1 cellular context compared by ENCODE assay signal in genomic region chr16:69754469-69755310, GRCh38.
TF ChIP-seq lines count a peak whose summit lies in the region.

Gene NOB1, minus strand, starts transcription at chr16:69754926. Its CDS starts 16 bp downstream, at chr16:69754910.

TF ChIP-seq in HepG2, 621 proteins besides CTCF, POLR2A, EP300 and RAD21 (continued from another document and continues in another):
- TF ChIP-seq LRRFIP1 (CRISPR knock-in tag; conservative IDR thresholded peaks at IDR 0.05) (no peak), ZNF30 (CRISPR knock-in tag; IDR thresholded peaks at IDR 0.05) (no peak), ZNF263 (CRISPR knock-in tag; IDR thresholded peaks at IDR 0.05) (peak; percentile 71; the same call in 1 of the 2 replicates), TCF12 (IDR thresholded peaks at IDR 0.05) (no peak), TCF12 (CRISPR knock-in tag; IDR thresholded peaks at IDR 0.05) (peak; percentile 75), ZNF3 (CRISPR knock-in tag; IDR thresholded peaks at IDR 0.05) (peak; percentile 29; the same call in 1 of the 2 replicates), HDAC2 (CRISPR knock-in tag; IDR thresholded peaks at IDR 0.05) (peak; percentile 80), PHB2 (IDR thresholded peaks at IDR 0.05; ENCODE audit: partially characterized antibody) (no peak), ZHX1 (CRISPR knock-in tag; IDR thresholded peaks at IDR 0.05; ENCODE audit: low read depth) (peak; percentile 90; the same call in 1 of the 2 replicates), ZNF709 (CRISPR knock-in tag; IDR thresholded peaks at IDR 0.05) (no peak; the same call in 1 of the 2 replicates), ZHX2 (IDR thresholded peaks at IDR 0.05; ENCODE audit: low read depth) (peak; percentile 71; the same call in 1 of the 2 replicates), ZHX2 (CRISPR knock-in tag; IDR thresholded peaks at IDR 0.05; ENCODE audit: borderline replicate concordance) (peak; percentile 30; the same call in 1 of the 2 replicates), KLF9 (CRISPR knock-in tag; IDR thresholded peaks at IDR 0.05; ENCODE audit: low read depth) (no peak; the same call in 1 of the 2 replicates), ZNF34 (CRISPR knock-in tag; IDR thresholded peaks at IDR 0.05; ENCODE audit: borderline replicate concordance) (peak; percentile 85), ZNF124 (CRISPR knock-in tag; IDR thresholded peaks at IDR 0.05) (peak; percentile 93), NRL (CRISPR knock-in tag; IDR thresholded peaks at IDR 0.05; ENCODE audit: borderline replicate concordance) (peak; percentile 97; the same call in 1 of the 2 replicates), MAFG (CRISPR knock-in tag; IDR thresholded peaks at IDR 0.05) (no peak), TGIF2 (CRISPR knock-in tag; IDR thresholded peaks at IDR 0.05) (peak; percentile 47), TOE1 (CRISPR knock-in tag; IDR thresholded peaks at IDR 0.05) (no peak), TCF7L2 (IDR thresholded peaks at IDR 0.05; ENCODE audit: low read depth, low read length) (no peak), MTF2 (CRISPR knock-in tag; IDR thresholded peaks at IDR 0.05; ENCODE audit: borderline replicate concordance) (no peak), GMEB2 (CRISPR knock-in tag; IDR thresholded peaks at IDR 0.05; ENCODE audit: low read depth) (no peak; the same call in 1 of the 2 replicates), NFKB2 (CRISPR knock-in tag; IDR thresholded peaks at IDR 0.05; ENCODE audit: borderline replicate concordance) (peak; percentile 98), NFATC3 (CRISPR knock-in tag; IDR thresholded peaks at IDR 0.05) (no peak), ARHGAP35 (CRISPR knock-in tag; IDR thresholded peaks at IDR 0.05; ENCODE audit: borderline replicate concordance) (peak; percentile 81), GPN1 (CRISPR knock-in tag; IDR thresholded peaks at IDR 0.05; ENCODE audit: borderline replicate concordance) (peak; percentile 92; the same call in 1 of the 2 replicates), ZNF275 (CRISPR knock-in tag; IDR thresholded peaks at IDR 0.05; ENCODE audit: borderline replicate concordance) (peak; percentile 98), EEA1 (CRISPR knock-in tag; IDR thresholded peaks at IDR 0.05; ENCODE audit: borderline replicate concordance) (no peak), ZNF556 (CRISPR knock-in tag; IDR thresholded peaks at IDR 0.05; ENCODE audit: borderline replicate concordance) (peak; percentile 72; the same call in 1 of the 2 replicates), ZNF792 (CRISPR knock-in tag; IDR thresholded peaks at IDR 0.05) (peak; percentile 95; the same call in 1 of the 2 replicates), GATA4 (IDR thresholded peaks at IDR 0.05; ENCODE audit: borderline replicate concordance, low read depth) (peak; percentile 28; the same call in 1 of the 2 replicates)
- TF ChIP-seq, protein P1, sequence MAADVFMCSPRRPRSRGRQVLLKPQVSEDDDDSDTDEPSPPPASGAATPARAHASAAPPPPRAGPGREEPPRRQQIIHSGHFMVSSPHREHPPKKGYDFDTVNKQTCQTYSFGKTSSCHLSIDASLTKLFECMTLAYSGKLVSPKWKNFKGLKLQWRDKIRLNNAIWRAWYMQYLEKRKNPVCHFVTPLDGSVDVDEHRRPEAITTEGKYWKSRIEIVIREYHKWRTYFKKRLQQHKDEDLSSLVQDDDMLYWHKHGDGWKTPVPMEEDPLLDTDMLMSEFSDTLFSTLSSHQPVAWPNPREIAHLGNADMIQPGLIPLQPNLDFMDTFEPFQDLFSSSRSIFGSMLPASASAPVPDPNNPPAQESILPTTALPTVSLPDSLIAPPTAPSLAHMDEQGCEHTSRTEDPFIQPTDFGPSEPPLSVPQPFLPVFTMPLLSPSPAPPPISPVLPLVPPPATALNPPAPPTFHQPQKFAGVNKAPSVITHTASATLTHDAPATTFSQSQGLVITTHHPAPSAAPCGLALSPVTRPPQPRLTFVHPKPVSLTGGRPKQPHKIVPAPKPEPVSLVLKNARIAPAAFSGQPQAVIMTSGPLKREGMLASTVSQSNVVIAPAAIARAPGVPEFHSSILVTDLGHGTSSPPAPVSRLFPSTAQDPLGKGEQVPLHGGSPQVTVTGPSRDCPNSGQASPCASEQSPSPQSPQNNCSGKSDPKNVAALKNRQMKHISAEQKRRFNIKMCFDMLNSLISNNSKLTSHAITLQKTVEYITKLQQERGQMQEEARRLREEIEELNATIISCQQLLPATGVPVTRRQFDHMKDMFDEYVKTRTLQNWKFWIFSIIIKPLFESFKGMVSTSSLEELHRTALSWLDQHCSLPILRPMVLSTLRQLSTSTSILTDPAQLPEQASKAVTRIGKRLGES (CRISPR knock-in tag; IDR thresholded peaks at IDR 0.05; ENCODE audit: borderline replicate concordance) = no peak
- TF ChIP-seq, protein P2, sequence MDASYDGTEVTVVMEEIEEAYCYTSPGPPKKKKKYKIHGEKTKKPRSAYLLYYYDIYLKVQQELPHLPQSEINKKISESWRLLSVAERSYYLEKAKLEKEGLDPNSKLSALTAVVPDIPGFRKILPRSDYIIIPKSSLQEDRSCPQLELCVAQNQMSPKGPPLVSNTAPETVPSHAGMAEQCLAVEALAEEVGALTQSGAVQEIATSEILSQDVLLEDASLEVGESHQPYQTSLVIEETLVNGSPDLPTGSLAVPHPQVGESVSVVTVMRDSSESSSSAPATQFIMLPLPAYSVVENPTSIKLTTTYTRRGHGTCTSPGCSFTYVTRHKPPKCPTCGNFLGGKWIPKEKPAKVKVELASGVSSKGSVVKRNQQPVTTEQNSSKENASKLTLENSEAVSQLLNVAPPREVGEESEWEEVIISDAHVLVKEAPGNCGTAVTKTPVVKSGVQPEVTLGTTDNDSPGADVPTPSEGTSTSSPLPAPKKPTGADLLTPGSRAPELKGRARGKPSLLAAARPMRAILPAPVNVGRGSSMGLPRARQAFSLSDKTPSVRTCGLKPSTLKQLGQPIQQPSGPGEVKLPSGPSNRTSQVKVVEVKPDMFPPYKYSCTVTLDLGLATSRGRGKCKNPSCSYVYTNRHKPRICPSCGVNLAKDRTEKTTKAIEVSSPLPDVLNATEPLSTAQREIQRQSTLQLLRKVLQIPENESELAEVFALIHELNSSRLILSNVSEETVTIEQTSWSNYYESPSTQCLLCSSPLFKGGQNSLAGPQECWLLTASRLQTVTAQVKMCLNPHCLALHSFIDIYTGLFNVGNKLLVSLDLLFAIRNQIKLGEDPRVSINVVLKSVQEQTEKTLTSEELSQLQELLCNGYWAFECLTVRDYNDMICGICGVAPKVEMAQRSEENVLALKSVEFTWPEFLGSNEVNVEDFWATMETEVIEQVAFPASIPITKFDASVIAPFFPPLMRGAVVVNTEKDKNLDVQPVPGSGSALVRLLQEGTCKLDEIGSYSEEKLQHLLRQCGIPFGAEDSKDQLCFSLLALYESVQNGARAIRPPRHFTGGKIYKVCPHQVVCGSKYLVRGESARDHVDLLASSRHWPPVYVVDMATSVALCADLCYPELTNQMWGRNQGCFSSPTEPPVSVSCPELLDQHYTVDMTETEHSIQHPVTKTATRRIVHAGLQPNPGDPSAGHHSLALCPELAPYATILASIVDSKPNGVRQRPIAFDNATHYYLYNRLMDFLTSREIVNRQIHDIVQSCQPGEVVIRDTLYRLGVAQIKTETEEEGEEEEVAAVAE (CRISPR knock-in tag; IDR thresholded peaks at IDR 0.05; ENCODE audit: borderline replicate concordance) = peak; percentile 55; the same call in 1 of the 2 replicates
- TF ChIP-seq, protein P3, sequence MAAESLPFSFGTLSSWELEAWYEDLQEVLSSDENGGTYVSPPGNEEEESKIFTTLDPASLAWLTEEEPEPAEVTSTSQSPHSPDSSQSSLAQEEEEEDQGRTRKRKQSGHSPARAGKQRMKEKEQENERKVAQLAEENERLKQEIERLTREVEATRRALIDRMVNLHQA (CRISPR knock-in tag; IDR thresholded peaks at IDR 0.05) = 0 out of 2 replicates have a peak, but pooled peaks have one; percentile 73
